In the genomic region with DNA sequence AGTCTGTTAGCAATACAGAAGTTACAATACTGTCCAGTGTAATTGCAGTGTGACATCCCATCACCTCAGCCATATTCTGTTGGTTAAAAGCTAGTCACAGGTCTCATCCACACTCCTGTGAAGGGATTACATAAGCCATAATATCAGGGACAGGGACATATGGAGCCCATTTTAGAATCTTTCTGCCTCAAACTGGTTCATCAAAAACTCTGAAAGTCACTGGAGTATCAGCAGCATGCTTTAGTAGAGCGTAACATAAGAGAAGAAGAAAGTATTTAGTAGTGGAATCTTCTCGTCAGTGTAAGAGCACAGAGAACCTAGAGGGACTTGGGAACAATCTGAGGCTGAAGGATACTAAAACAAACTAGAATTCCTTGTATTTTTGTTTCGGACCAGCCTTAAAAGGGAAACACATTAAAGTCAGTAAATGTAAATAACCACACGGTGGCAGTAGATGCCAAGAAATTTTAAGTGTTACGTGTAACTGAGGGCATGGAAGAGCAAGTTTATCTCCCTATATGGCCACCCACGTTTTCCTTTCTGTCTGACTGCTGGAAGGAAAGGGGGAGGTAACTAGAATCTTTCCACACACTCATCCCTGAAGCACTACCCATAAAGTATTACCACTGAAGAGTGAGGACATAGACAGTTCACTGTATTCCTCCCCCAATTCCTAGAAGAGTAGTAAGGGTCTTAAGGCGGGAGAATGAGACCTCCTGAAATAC, we compare ENCODE assay signal across 8 cellular contexts. TPM values are rescaled to one million over a fixed set of nuclear protein-coding genes. Genes with fewer than 3 reads are reported as not detected.
DNase-seq lines count a peak whose midpoint lies in the region; TF ChIP-seq lines count a peak whose summit lies in the region.

No MANE protein-coding gene starts in this region.

- no peak for TF ChIP-seq POLR2A in breast epithelium (IDR thresholded peaks at IDR 0.05)

- no peaks in the 10 kb centered on the region for H3K79me2 ChIP-seq in ACC112 (ENCODE audit: control insufficient read depth, insufficient read depth, low read length, unreplicated experiment)
- no peaks in the 10 kb centered on the region for H3K79me2 ChIP-seq in PC-9 (ENCODE audit: low read depth)

- H3F3A ChIP-seq in PC-9 (ENCODE audit: insufficient read depth, low read depth), result no peaks in the 10 kb centered on the region

- BruUV-seq in PC-9 (replicated peaks; lab: Mats Ljungman, UMichigan), result no TSS peak

- no peaks in the 10 kb centered on the region for H3K36me3 ChIP-seq in ACC112 (ENCODE audit: insufficient read depth, low read length)
- no peaks in the 10 kb centered on the region for H3K36me3 ChIP-seq in PC-9 (ENCODE audit: low read depth)
- no peaks in the 10 kb centered on the region for H3K36me3 ChIP-seq in breast epithelium

- H2AFZ ChIP-seq in ACC112 (ENCODE audit: low read length, unreplicated experiment) (peak overlapping the region; percentile 99), PC-9 (peak overlapping the region; percentile 66)

- peak overlapping the region; percentile 46 for H3K4me3 ChIP-seq in ACC112 (ENCODE audit: low read depth, low read length)
- H3K4me3 ChIP-seq in HFF-Myc (replicated peaks; ENCODE audit: low read depth, low read length), result no peak overlapping the region
- peak overlapping the region; percentile 4; the same call in 1 of the 2 replicates for H3K4me3 ChIP-seq in PC-9
- peak overlapping the region in 1 of 3 donors; percentile 40 for H3K4me3 ChIP-seq in breast epithelium

- peak overlapping the region; percentile 60 for H3K4me2 ChIP-seq in PC-9

- CTCF ChIA-PET in GM10248 (lab: Yijun Ruan, JAX), result interaction anchor here (0.6 to 5.3 kb wide), 9 partner anchors 8 to 1067 kb away, joined by 3 to 31 read pairs (median 6); no protein-coding TSS in a partner anchor
- CTCF ChIA-PET in PC-9 (lab: Charles Lee), result no interaction called here

- intact Hi-C loops in PC-9 (cut with micrococcal nuclease; ENCODE audit: unreplicated experiment), result loop anchor here (1.0 to 10.0 kb wide), 4 partner anchors 226 to 1060 kb away; no protein-coding TSS in a partner anchor
- intact Hi-C loops in breast epithelium (cut with DNase I; ENCODE audit: low total_unique reads), result loop anchor here (5.0 kb wide), 1 partner anchor 649 kb away; no protein-coding TSS in a partner anchor

- H3K27me3 ChIP-seq in ACC112 (ENCODE audit: insufficient read depth, low read length) (peaks cover 14% of the 10 kb centered on the region), PC-9 (ENCODE audit: insufficient read depth, low read depth) (peaks cover 16% of the 10 kb centered on the region; the same call in 1 of the 2 replicates), breast epithelium (no peaks in the 10 kb centered on the region)

- no peaks in the 10 kb centered on the region for H4K20me1 ChIP-seq in PC-9 (ENCODE audit: insufficient read depth)

- POLR2A ChIA-PET in GM10248 (lab: Yijun Ruan, JAX), result no interaction called here
- POLR2A ChIA-PET in PC-9 (lab: Charles Lee; ENCODE audit: unreplicated experiment), result no interaction called here

- H3K9me3 ChIP-seq in PC-9 (ENCODE audit: insufficient read depth, low read depth) (no peaks in the 10 kb centered on the region), breast epithelium (no peaks in the 10 kb centered on the region)

- DNase-seq in GM10248 (ENCODE audit: extremely low spot score), result peak; percentile 66
- peak; percentile 88 for DNase-seq in HFF-Myc (ENCODE audit: extremely low read depth, low read depth)
- DNase-seq in LoVo (ENCODE audit: low spot score), result peak; percentile 80
- DNase-seq in PC-9, result peak; percentile 27 to 83
- no peak for DNase-seq in breast epithelium (ENCODE audit: low spot score in 2 of 2)
- DNase-seq in iris pigment epithelial cell (ENCODE audit: low read depth), result peak; percentile 94
- DNase-seq in stimulated activated CD4-positive, alpha-beta T cell treated with anti-CD3 and anti-CD28 coated beads, Interleukin-2, amount 100 ng/mL, for 48 hours, result peak; percentile 20 to 34

- peak; percentile 43 for TF ChIP-seq CTCF in GM10248 (IDR thresholded peaks at IDR 0.05; ENCODE audit: control extremely low read depth, extremely low read depth, low read depth, missing control alignments)
- peak; percentile 30 for TF ChIP-seq CTCF in HFF-Myc (IDR thresholded peaks at IDR 0.05; ENCODE audit: low read depth, low read length, missing control alignments)
- TF ChIP-seq CTCF in PC-9 (conservative IDR thresholded peaks at IDR 0.05), result peak; percentile 92
- peak; percentile 18 to 73 (median 70) for TF ChIP-seq CTCF in breast epithelium (IDR thresholded peaks at IDR 0.05)

- no peak overlapping the region for H3K27ac ChIP-seq in ACC112 (ENCODE audit: low read depth, low read length)
- H3K27ac ChIP-seq in PC-9, result no peak overlapping the region
- peak overlapping the region; percentile 45 to 58 for H3K27ac ChIP-seq in breast epithelium

- H3K9me2 ChIP-seq in PC-9 (ENCODE audit: insufficient read depth), result no peaks in the 10 kb centered on the region

- H3K4me1 ChIP-seq in ACC112 (ENCODE audit: control insufficient read depth, insufficient read depth, low read length, unreplicated experiment) (peaks cover 11% of the 10 kb centered on the region), PC-9 (replicated peaks; ENCODE audit: insufficient read depth) (no peaks in the 10 kb centered on the region; the same call in 1 of the 2 replicates), breast epithelium (no peaks in the 10 kb centered on the region)

RNA-seq across cellular contexts. Expression of gene AGL, which starts 41.6 kb away (rescaled TPM):
- total RNA-seq in PC-9 (2021) (13.2 and 15.7 TPM in 2 replicates), breast epithelium (10 to 100 TPM; 18.4 to 31.6 (median 26.6) TPM)

RNA-seq across cellular contexts. Expression of gene FRRS1, which starts 42.1 kb away (rescaled TPM):
- 4.1 and 7.3 TPM in 2 replicates for total RNA-seq in PC-9 (2021)
- total RNA-seq in breast epithelium, result 10 to 100 TPM; 12.1 to 21.1 (median 12.5) TPM

Comparison
In these comparisons a context has a peak if more than half of its experiments do, and no peak if none do; other contexts are left out.
1. H3K27ac ChIP-seq: peak in breast epithelium (2 of 2); none in ACC112 (single experiment) and PC-9 (single experiment).
2. DNase-seq: peak in GM10248 (single experiment), HFF-Myc (single experiment), LoVo (single experiment), PC-9 (2 of 2), iris pigment epithelial cell (single experiment) and stimulated activated CD4-positive, alpha-beta T cell treated with anti-CD3 and anti-CD28 coated beads, Interleukin-2, amount 100 ng/mL, for 48 hours (2 of 2); none in breast epithelium (0 of 2).
3. CTCF ChIP-seq: peak in every context shown above with its lines; median percentile 92 in PC-9; 70 in breast epithelium; 43 in GM10248; 30 in HFF-Myc.